ENCODE assay signal across 33 cellular contexts in the genomic region with DNA sequence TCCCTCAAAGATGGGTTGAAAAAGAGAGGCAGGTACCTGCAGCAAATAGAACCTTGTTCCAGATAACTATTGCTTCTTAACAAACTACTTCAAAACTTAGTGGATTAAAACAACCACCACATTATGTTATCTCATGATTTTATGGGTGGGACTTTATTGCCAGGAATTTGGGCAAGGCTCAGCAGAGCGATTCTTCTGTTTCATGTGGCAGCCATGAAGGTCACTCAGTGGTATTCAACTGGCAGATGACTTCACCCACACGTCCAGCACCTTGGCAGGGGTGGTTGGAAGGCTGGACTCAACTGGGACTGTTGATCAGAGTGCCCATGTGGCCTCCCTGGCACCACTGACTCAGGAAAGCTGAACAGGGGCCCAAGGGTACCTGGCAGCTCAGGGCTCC.
"Had no signal": no experiment of that assay in that cellular context is flagged by ENCODE, and none has a peak within 500 bp of the region (broad histone marks: within the 10 kb centered on the region; RNA-seq: fewer than 3 reads in every experiment).

No MANE protein-coding gene starts in this region.

- H3K4me1 ChIP-seq: adrenal gland, body of pancreas, breast epithelium had no signal

- H3K4me3 ChIP-seq: adrenal gland, body of pancreas, breast epithelium had no signal

- H3K36me3 ChIP-seq: adrenal gland, brain microvascular endothelial cell, breast epithelium had no signal

- H3K27me3 ChIP-seq: adrenal gland, body of pancreas, brain microvascular endothelial cell, breast epithelium had no signal

- ATAC-seq: activated CD8-positive, alpha-beta T cell treated with anti-CD3 and anti-CD28 coated beads for 36 hours; activated naive CD4-positive, alpha-beta T cell treated with anti-CD3 and anti-CD28 coated beads, Interleukin-2, amount 50 U/mL, for 72 hours; activated T-cell treated with anti-CD3 and anti-CD28 coated beads, Interleukin-2, amount 50 U/mL, for 4 hours; activated T-cell treated with anti-CD3 and anti-CD28 coated beads, Interleukin-2, amount 50 U/mL, for 72 hours; activated T-helper 17 cell treated with anti-CD3 and anti-CD28 coated beads, Interleukin-2, amount 50 U/mL, for 72 hours; body of pancreas had no signal

- FAIRE-seq: astrocyte, TTC549 had no signal

- DNase-seq: activated B cell treated with CpG ODN at 0.5 μM for 24 hours; activated CD4-positive, alpha-beta memory T cell treated with anti-CD3 and anti-CD28 coated beads for 36 hours; activated CD4-positive, alpha-beta T cell treated with anti-CD3 and anti-CD28 coated beads for 4 hours; activated CD4-positive, alpha-beta T cell treated with anti-CD3 and anti-CD28 coated beads, Interleukin-2, amount 10 ng/mL, durations not matched to agents 24 days and 14 days; activated CD4-positive, alpha-beta T cell treated with anti-CD3 and anti-CD28 coated beads, Interleukin-2, amount 50 U/mL, for 1 hour; activated CD4-positive, alpha-beta T cell treated with anti-CD3 and anti-CD28 coated beads, Interleukin-2, amount 50 U/mL, for 4 hours; activated CD4-positive, CD25-positive, alpha-beta regulatory T cell treated with anti-CD3 and anti-CD28 coated beads, Interleukin-2, amount 50 U/mL, for 72 hours; activated CD8-positive, alpha-beta memory T cell treated with anti-CD3 and anti-CD28 coated beads, Interleukin-2, amount 50 U/mL, for 4 hours; activated CD8-positive, alpha-beta T cell treated with anti-CD3 and anti-CD28 coated beads for 36 hours; activated effector memory CD4-positive, alpha-beta T cell treated with anti-CD3 and anti-CD28 coated beads, Interleukin-2, amount 50 U/mL, for 16 hours; activated gamma-delta T cell treated with Interleukin-2 at 50 U/mL for 16 hours; activated naive CD4-positive, alpha-beta T cell; activated naive CD4-positive, alpha-beta T cell treated with anti-CD3 and anti-CD28 coated beads for 36 hours; activated naive CD4-positive, alpha-beta T cell treated with anti-CD3 and anti-CD28 coated beads, Interleukin-2, amount 50 U/mL, for 16 hours; activated naive CD8-positive, alpha-beta T cell treated with anti-CD3 and anti-CD28 coated beads for 36 hours; activated T-cell treated with anti-CD3 and anti-CD28 coated beads for 4 hours; activated T-cell treated with anti-CD3 and anti-CD28 coated beads, Interleukin-2, amount 50 U/mL, for 1 hour; activated T-cell treated with anti-CD3 and anti-CD28 coated beads, Interleukin-2, amount 50 U/mL, for 4 hours; activated T-cell treated with anti-CD3 and anti-CD28 coated beads, Interleukin-2, amount 50 U/mL, for 72 hours; adrenal gland; amniotic stem cell; aorta; body of pancreas; brain microvascular endothelial cell; central memory CD4-positive, alpha-beta T cell; T-helper 2 cell; T-helper 9 cell had no signal

- H3K27ac ChIP-seq: adrenal gland, body of pancreas, brain microvascular endothelial cell, breast epithelium, VCaP had no signal
